9 cellular contexts compared by ENCODE assay signal in the genomic region with DNA sequence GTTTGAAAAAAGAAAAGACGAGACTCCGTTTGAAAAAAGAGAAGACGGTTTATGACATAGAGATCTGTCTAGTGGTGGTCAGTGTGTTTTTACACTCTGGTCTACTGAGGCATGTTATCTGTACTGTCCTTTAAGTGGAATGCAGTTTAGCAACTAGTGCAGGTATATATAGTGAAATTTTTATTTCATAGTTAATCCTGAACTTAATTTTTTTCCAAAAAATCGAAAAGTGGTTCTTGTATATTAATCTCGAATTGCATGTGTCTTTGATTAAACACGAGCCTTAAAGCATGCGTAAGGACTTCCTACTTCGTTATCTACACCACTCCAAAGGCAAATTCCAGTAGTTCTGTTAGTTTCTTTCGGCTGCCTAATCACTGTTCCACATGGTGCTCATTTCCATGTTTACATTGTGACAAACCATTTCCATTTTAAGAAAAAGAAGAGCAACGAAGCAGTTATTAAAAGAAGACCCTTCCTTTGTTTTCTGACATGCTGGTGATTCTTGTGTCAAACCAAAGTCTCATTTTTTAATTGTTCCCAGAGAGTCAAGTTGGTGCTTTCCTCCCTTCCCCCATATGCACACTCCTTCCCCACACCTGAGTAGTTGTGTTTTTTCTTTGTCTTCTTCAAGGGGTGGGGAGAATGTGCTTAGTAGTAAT. TPM values are rescaled to one million over a fixed set of nuclear protein-coding genes. Genes with fewer than 3 reads are reported as not detected.
A peak's percentile ranks its signal among the peaks of the same experiment; 100 is the strongest.
DNase-seq lines count a peak whose midpoint lies in the region; ATAC-seq and TF ChIP-seq lines count a peak whose summit lies in the region.
"Had no signal": no experiment of that assay in that cellular context is flagged by ENCODE, and none has a peak within 500 bp of the region (broad histone marks: within the 10 kb centered on the region; RNA-seq: fewer than 3 reads in every experiment).

No MANE protein-coding gene starts in this region.

- H3K4me1 ChIP-seq in transverse colon (peaks cover 0 to 38% (median 20%) of the 10 kb centered on the region in 4 donors), body of pancreas (peaks cover 26% of the 10 kb centered on the region), lower lobe of right lung (peaks cover 24% of the 10 kb centered on the region)

- TF ChIP-seq POLR2A in transverse colon (IDR thresholded peaks at IDR 0.05), result no peak
- TF ChIP-seq POLR2A in body of pancreas (IDR thresholded peaks at IDR 0.05), result no peak

- TF ChIP-seq EP300 in transverse colon (IDR thresholded peaks at IDR 0.05; ENCODE audit: low read depth), result no peak

- intact Hi-C loops in activated T-helper 2 cell treated with anti-CD3 and anti-CD28 coated beads, Interferon-gamma antibody, Interleukin-2, Interleukin-4, amounts not matched to agents 10 μg/mL and 5 μg/mL and 100 μg/mL, durations not matched to agents 14 hours and 24 hours and 36 hours (cut with micrococcal nuclease), result loop anchor here (2.0 to 10.0 kb wide), 3 partner anchors 35 to 361 kb away; no protein-coding TSS in a partner anchor
- intact Hi-C loops in transverse colon (cut with DNase I; ENCODE audit: low total_unique reads) (loop anchor here (5.0 kb wide), 1 partner anchor 47 kb away; no protein-coding TSS in a partner anchor), body of pancreas (cut with DNase I) (no loop called here), lower lobe of right lung (cut with DNase I) (no loop called here)

- peak overlapping the region; percentile 92 to 99 (median 98) for H3K27ac ChIP-seq in transverse colon
- H3K27ac ChIP-seq in body of pancreas, result peak overlapping the region in 2 of 4 donors; percentile 92 to 98
- H3K27ac ChIP-seq in lower lobe of right lung, result no peak overlapping the region

- 41 to 66% methylated on average over 8 to 10 of the region's 10 CpGs for WGBS in transverse colon (ENCODE audit: low coverage in 1 of 2), 2 donors
- 42 to 50% methylated on average over 10 of the region's 10 CpGs for WGBS in body of pancreas, 2 donors

- H3K27me3 Mint-ChIP-seq in activated naive CD4-positive, alpha-beta T cell treated with anti-CD3 and anti-CD28 coated beads, Interleukin-2, amount 10 ng/mL, durations not matched to agents 7 days and 5 days, result peaks cover 28% of the 10 kb centered on the region
- H3K27me3 Mint-ChIP-seq in activated T-helper 2 cell treated with anti-CD3 and anti-CD28 coated beads, Interferon-gamma antibody, Interleukin-2, Interleukin-4, amounts not matched to agents 10 μg/mL and 5 μg/mL and 100 μg/mL, durations not matched to agents 14 hours and 24 hours and 36 hours (ENCODE audit: low read depth), result peaks cover 16% of the 10 kb centered on the region
- peaks cover 11% of the 10 kb centered on the region for H3K27me3 Mint-ChIP-seq in glutamatergic neuron (ENCODE audit: unreplicated experiment)

- no peak overlapping the region for H3K27ac Mint-ChIP-seq in activated naive CD4-positive, alpha-beta T cell treated with anti-CD3 and anti-CD28 coated beads, Interleukin-2, amount 10 ng/mL, durations not matched to agents 7 days and 5 days
- H3K27ac Mint-ChIP-seq in activated T-helper 2 cell treated with anti-CD3 and anti-CD28 coated beads, Interferon-gamma antibody, Interleukin-2, Interleukin-4, amounts not matched to agents 10 μg/mL and 5 μg/mL and 100 μg/mL, durations not matched to agents 14 hours and 24 hours and 36 hours, result peak overlapping the region; percentile 96
- H3K27ac Mint-ChIP-seq in glutamatergic neuron (ENCODE audit: unreplicated experiment), result peak overlapping the region; percentile 99

- H3K9me3 ChIP-seq in transverse colon, result no peaks in the 10 kb centered on the region
- H3K9me3 ChIP-seq in body of pancreas, result no peaks in the 10 kb centered on the region
- no peaks in the 10 kb centered on the region for H3K9me3 ChIP-seq in lower lobe of right lung

- TF ChIP-seq CTCF in glutamatergic neuron (IDR thresholded peaks at IDR 0.05; ENCODE audit: partially characterized antibody, unreplicated experiment) (no peak), transverse colon (IDR thresholded peaks at IDR 0.05) (no peak), body of pancreas (IDR thresholded peaks at IDR 0.05) (no peak), lower lobe of right lung (IDR thresholded peaks at IDR 0.05) (no peak)

- in situ Hi-C loops in transverse colon (cut with MboI; ENCODE audit: low pct_ligation_motif_present in 1 of 4, low pct_unique_long_range_greater_than_20kb in 1 of 4, low sequenced_read_pairs in 3 of 4), result no loop called here

- CTCF ChIA-PET in activated naive CD4-positive, alpha-beta T cell treated with anti-CD3 and anti-CD28 coated beads, Interleukin-2, amount 10 ng/mL, durations not matched to agents 7 days and 5 days (lab: Charles Lee), result no interaction called here

- no peaks in the 10 kb centered on the region for H3K9me3 Mint-ChIP-seq in activated naive CD4-positive, alpha-beta T cell treated with anti-CD3 and anti-CD28 coated beads, Interleukin-2, amount 10 ng/mL, durations not matched to agents 7 days and 5 days
- H3K9me3 Mint-ChIP-seq in activated T-helper 2 cell treated with anti-CD3 and anti-CD28 coated beads, Interferon-gamma antibody, Interleukin-2, Interleukin-4, amounts not matched to agents 10 μg/mL and 5 μg/mL and 100 μg/mL, durations not matched to agents 14 hours and 24 hours and 36 hours, result peaks cover 5% of the 10 kb centered on the region
- peaks cover 20% of the 10 kb centered on the region for H3K9me3 Mint-ChIP-seq in glutamatergic neuron (ENCODE audit: unreplicated experiment)

- H3K27me3 ChIP-seq in transverse colon (no peaks in the 10 kb centered on the region), body of pancreas (no peaks in the 10 kb centered on the region), lower lobe of right lung (ENCODE audit: low read depth) (peaks cover 12% of the 10 kb centered on the region)

- H3K4me1 Mint-ChIP-seq in activated naive CD4-positive, alpha-beta T cell treated with anti-CD3 and anti-CD28 coated beads, Interleukin-2, amount 10 ng/mL, durations not matched to agents 7 days and 5 days, result peaks cover 33% of the 10 kb centered on the region
- H3K4me1 Mint-ChIP-seq in activated T-helper 2 cell treated with anti-CD3 and anti-CD28 coated beads, Interferon-gamma antibody, Interleukin-2, Interleukin-4, amounts not matched to agents 10 μg/mL and 5 μg/mL and 100 μg/mL, durations not matched to agents 14 hours and 24 hours and 36 hours (ENCODE audit: low read depth), result peaks cover 39% of the 10 kb centered on the region
- peaks cover 32% of the 10 kb centered on the region for H3K4me1 Mint-ChIP-seq in glutamatergic neuron (ENCODE audit: low read depth, unreplicated experiment)

- no peak for DNase-seq in activated naive CD4-positive, alpha-beta T cell treated with anti-CD3 and anti-CD28 coated beads, Interleukin-2, amount 10 ng/mL, durations not matched to agents 7 days and 5 days
- DNase-seq in activated naive CD4-positive, alpha-beta T cell treated with anti-CD3 and anti-CD28 coated beads, Interleukin-2, amount 50 U/mL, for 16 hours, result no peak
- DNase-seq in activated T-helper 2 cell treated with anti-CD3 and anti-CD28 coated beads, Interferon-gamma antibody, Interleukin-2, Interleukin-4, amounts not matched to agents 10 μg/mL and 5 μg/mL and 100 μg/mL, durations not matched to agents 14 hours and 24 hours and 36 hours (ENCODE audit: low spot score), result no peak
- DNase-seq in glutamatergic neuron (no peak), transverse colon (no peak), body of pancreas (no peak), NOMO-1 (lab: John Stamatoyannopoulos, UW; ENCODE audit: unreplicated experiment in 2 of 2) (no peak), lower lobe of right lung (no peak)
- DNase-seq: hypothalamus had no signal

- H3K36me3 ChIP-seq in transverse colon (no peaks in the 10 kb centered on the region), body of pancreas (replicated peaks in 1 of 2; ENCODE audit: insufficient read depth in 1 of 2, low read depth in 2 of 2) (no peaks in the 10 kb centered on the region), lower lobe of right lung (no peaks in the 10 kb centered on the region)

- H3K4me3 Mint-ChIP-seq in activated naive CD4-positive, alpha-beta T cell treated with anti-CD3 and anti-CD28 coated beads, Interleukin-2, amount 10 ng/mL, durations not matched to agents 7 days and 5 days, result peak overlapping the region; percentile 95
- H3K4me3 Mint-ChIP-seq in activated T-helper 2 cell treated with anti-CD3 and anti-CD28 coated beads, Interferon-gamma antibody, Interleukin-2, Interleukin-4, amounts not matched to agents 10 μg/mL and 5 μg/mL and 100 μg/mL, durations not matched to agents 14 hours and 24 hours and 36 hours (ENCODE audit: low read depth), result peak overlapping the region; percentile 92
- H3K4me3 Mint-ChIP-seq in glutamatergic neuron (ENCODE audit: unreplicated experiment), result peak overlapping the region; percentile 97

- H3K4me3 ChIP-seq in transverse colon, result peak overlapping the region in 1 of 4 donors; percentile 98
- H3K4me3 ChIP-seq in body of pancreas, result no peak overlapping the region
- H3K4me3 ChIP-seq in lower lobe of right lung, result no peak overlapping the region

- ATAC-seq in body of pancreas (no peak), lower lobe of right lung (no peak)

- peaks cover 7% of the 10 kb centered on the region for H3K36me3 Mint-ChIP-seq in activated naive CD4-positive, alpha-beta T cell treated with anti-CD3 and anti-CD28 coated beads, Interleukin-2, amount 10 ng/mL, durations not matched to agents 7 days and 5 days
- peaks cover 35% of the 10 kb centered on the region for H3K36me3 Mint-ChIP-seq in activated T-helper 2 cell treated with anti-CD3 and anti-CD28 coated beads, Interferon-gamma antibody, Interleukin-2, Interleukin-4, amounts not matched to agents 10 μg/mL and 5 μg/mL and 100 μg/mL, durations not matched to agents 14 hours and 24 hours and 36 hours (ENCODE audit: low read depth)
- no peaks in the 10 kb centered on the region for H3K36me3 Mint-ChIP-seq in glutamatergic neuron (ENCODE audit: unreplicated experiment)

RNA-seq across cellular contexts. Expression of a gene that starts 2.3 kb away (rescaled TPM):
- total RNA-seq in activated T-helper 2 cell treated with anti-CD3 and anti-CD28 coated beads, Interferon-gamma antibody, Interleukin-2, Interleukin-4, amounts not matched to agents 10 μg/mL and 5 μg/mL and 100 μg/mL, durations not matched to agents 14 hours and 24 hours and 36 hours, result 55.3 and 55.6 TPM in 2 replicates
- total RNA-seq in glutamatergic neuron (ENCODE audit: unreplicated experiment), result 45.7 TPM
- total RNA-seq in transverse colon, result 10 to 100 TPM; 13.7 to 57.2 (median 50.7) TPM
- 10 to 100 TPM; 19.8 to 24.1 TPM for total RNA-seq in body of pancreas
- total RNA-seq in lower lobe of right lung, result 25.0 TPM

Comparison
In these comparisons a context has a peak if more than half of its experiments do, and no peak if none do; other contexts are left out.
1. intact Hi-C loops: an anchor here in activated T-helper 2 cell treated with anti-CD3 and anti-CD28 coated beads, Interferon-gamma antibody, Interleukin-2, Interleukin-4, amounts not matched to agents 10 μg/mL and 5 μg/mL and 100 μg/mL, durations not matched to agents 14 hours and 24 hours and 36 hours (2.0 to 10.0 kb wide) and transverse colon (5.0 kb wide); none called in body of pancreas and lower lobe of right lung.